Comparison of ENCODE assay signal across 2 cellular contexts in genomic region chr19:48338802-48339660, GRCh38.
TF ChIP-seq lines count a peak whose summit lies in the region.

No MANE protein-coding gene starts in this region.

TF ChIP-seq in SK-N-SH, 30 proteins besides CTCF, POLR2A, EP300 and RAD21:
- TF ChIP-seq RFX5 (IDR thresholded peaks at IDR 0.05; ENCODE audit: low read length) = no peak
- TF ChIP-seq POLR2AphosphoS5 (IDR thresholded peaks at IDR 0.05; ENCODE audit: low read depth, low read length) = no peak
- TF ChIP-seq NFIC (IDR thresholded peaks at IDR 0.05; ENCODE audit: borderline replicate concordance) = no peak
- TF ChIP-seq EZH2phosphoT487 (IDR thresholded peaks at IDR 0.05; ENCODE audit: borderline replicate concordance, low read depth) = no peak

TF ChIP-seq in SK-N-SH treated with all-trans-retinoic acid at 6 μM for 48 hours, 23 proteins besides CTCF, POLR2A, EP300 and RAD21 (continued from another document):
- TF ChIP-seq RARB (CRISPR knock-in tag; IDR thresholded peaks at IDR 0.05) (no peak), ZNF565 (CRISPR knock-in tag; conservative IDR thresholded peaks at IDR 0.05; ENCODE audit: low read depth) (no peak)
TF ChIP-seq in SK-N-SH treated with all-trans-retinoic acid at 6 μM for 48 hours: peak in this region for 0.
